In genomic region chr18:59971144-59971543, GRCh38 we compare ENCODE assay signal across 7 cellular contexts.
DNase-seq lines count a peak whose midpoint lies in the region; ATAC-seq lines count a peak whose summit lies in the region.
"Not testable (repeated sequence)": the region's sequence is repeated elsewhere in the genome, so short reads cannot be mapped to it uniquely, and the experiment has no call there.

No MANE protein-coding gene starts in this region.

- not testable (repeated sequence) for H3K9me3 Mint-ChIP-seq in activated naive CD4-positive, alpha-beta T cell treated with anti-CD3 and anti-CD28 coated beads, Interleukin-2, amount 50 U/mL, for 72 hours

- not testable (repeated sequence) for H3K36me3 Mint-ChIP-seq in activated naive CD4-positive, alpha-beta T cell treated with anti-CD3 and anti-CD28 coated beads, Interleukin-2, amount 50 U/mL, for 72 hours

- not testable (repeated sequence) for H3K27ac Mint-ChIP-seq in activated naive CD4-positive, alpha-beta T cell treated with anti-CD3 and anti-CD28 coated beads, Interleukin-2, amount 50 U/mL, for 72 hours

- not testable (repeated sequence) for DNase-seq in activated naive CD4-positive, alpha-beta T cell treated with anti-CD3 and anti-CD28 coated beads, Interleukin-2, amount 50 U/mL, for 72 hours (ENCODE audit: low spot score in 2 of 2)

- peak; percentile 63 for ATAC-seq in GM18520 (IDR thresholded peaks at IDR 0.05; ENCODE audit: unreplicated experiment)
- ATAC-seq in GM19397 (IDR thresholded peaks at IDR 0.05; ENCODE audit: unreplicated experiment) = peak; percentile 65
- peak; percentile 75 for ATAC-seq in GM21723 (IDR thresholded peaks at IDR 0.05; ENCODE audit: unreplicated experiment)
- peak; percentile 84 for ATAC-seq in HG02943 (IDR thresholded peaks at IDR 0.05; ENCODE audit: low read depth, unreplicated experiment)
- peak; percentile 75 for ATAC-seq in HG03196 (IDR thresholded peaks at IDR 0.05; ENCODE audit: unreplicated experiment)
- peak; percentile 58 for ATAC-seq in HG03575 (IDR thresholded peaks at IDR 0.05; ENCODE audit: extremely low read depth, insufficient number of reproducible peaks, low FRiP score, unreplicated experiment)
- peak; percentile 38 to 55 for ATAC-seq in activated naive CD4-positive, alpha-beta T cell treated with anti-CD3 and anti-CD28 coated beads, Interleukin-2, amount 50 U/mL, for 72 hours
